Comparison of ENCODE assay signal across 10 cellular contexts in the genomic region with DNA sequence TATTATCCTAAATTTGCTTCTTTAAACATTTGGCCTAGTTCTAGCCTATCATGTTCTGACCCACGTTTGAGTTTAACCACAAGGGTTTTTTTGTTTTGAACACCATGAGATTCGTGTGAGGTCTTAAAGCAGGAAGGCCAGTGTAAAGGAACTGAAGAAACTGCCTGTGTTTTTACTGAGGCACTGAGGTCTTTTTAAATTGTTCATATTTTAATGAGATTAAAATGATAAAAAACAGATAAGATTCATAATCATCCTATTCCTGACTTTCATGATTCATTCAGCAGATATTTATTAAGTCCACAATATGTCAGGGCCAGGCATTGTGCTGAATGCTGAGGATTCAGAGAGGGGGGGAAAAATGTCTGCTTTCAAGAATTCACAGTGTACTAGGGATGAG. TPM values are rescaled to one million over a fixed set of nuclear protein-coding genes. Genes with fewer than 3 reads are reported as not detected.
A peak's percentile ranks its signal among the peaks of the same experiment; 100 is the strongest.
DNase-seq lines count a peak whose midpoint lies in the region; ATAC-seq, FAIRE-seq and TF ChIP-seq lines count a peak whose summit lies in the region.
"Had no signal": no experiment of that assay in that cellular context is flagged by ENCODE, and none has a peak within 500 bp of the region (broad histone marks: within the 10 kb centered on the region; RNA-seq: fewer than 3 reads in every experiment).

No MANE protein-coding gene starts in this region.

- peak overlapping the region in 1 of 2 donors; percentile 55 for H3K4me3 Mint-ChIP-seq in CD14-positive monocyte
- H3K4me3 Mint-ChIP-seq in T-helper 17 cell = peak overlapping the region; percentile 76
- H3K4me3 Mint-ChIP-seq: dendritic cell treated with granulocyte-macrophage colony-stimulating factor and Interleukin-4, amounts not matched to agents 40 ng/mL and 50 ng/mL, for 4 days had no signal

- H3K36me3 Mint-ChIP-seq in CD14-positive monocyte (no peaks in the 10 kb centered on the region), T-helper 17 cell (ENCODE audit: low read depth) (peaks cover 6% of the 10 kb centered on the region)

- H3K27me3 Mint-ChIP-seq in CD14-positive monocyte (ENCODE audit: low read depth in 3 of 3) (peaks cover 0 to 23% (median 0%) of the 10 kb centered on the region in 3 donors), T-helper 17 cell (no peaks in the 10 kb centered on the region)
- H3K27me3 Mint-ChIP-seq: dendritic cell treated with granulocyte-macrophage colony-stimulating factor and Interleukin-4, amounts not matched to agents 40 ng/mL and 50 ng/mL, for 4 days had no signal

- H3K27ac Mint-ChIP-seq in CD14-positive monocyte (peak overlapping the region; percentile 19 to 79 (median 49)), T-helper 17 cell (peak overlapping the region; percentile 97)
- H3K27ac Mint-ChIP-seq: dendritic cell treated with granulocyte-macrophage colony-stimulating factor and Interleukin-4, amounts not matched to agents 40 ng/mL and 50 ng/mL, for 4 days had no signal

- H3K4me1 Mint-ChIP-seq in CD14-positive monocyte = peaks cover 41% of the 10 kb centered on the region
- peaks cover 18% of the 10 kb centered on the region for H3K4me1 Mint-ChIP-seq in T-helper 17 cell

- DNase-seq in CD14-positive monocyte (ENCODE audit: low spot score) (no peak), T-helper 17 cell (no peak), iris pigment epithelial cell (ENCODE audit: low read depth) (peak; percentile 60), SW480 (ENCODE audit: low spot score) (no peak), frontal cortex (ENCODE audit: low spot score in 2 of 2) (no peak)
- DNase-seq: NCI-H1417 had no signal

- no peaks in the 10 kb centered on the region for H3K9me3 ChIP-seq in T-helper 17 cell (ENCODE audit: control insufficient read depth, low read length, poor library complexity, severe bottlenecking)

- intact Hi-C loops in CD14-positive monocyte (cut with micrococcal nuclease) = loop anchor here in 1 of 2 donors (10.0 kb wide), 2 partner anchors 51 to 111 kb away; no protein-coding TSS in a partner anchor

- TF ChIP-seq CTCF in CD14-positive monocyte (IDR thresholded peaks at IDR 0.05) = no peak

- FAIRE-seq in frontal cortex (lab: Jason Lieb, UNC) = no peak

- ATAC-seq in GM21515 (IDR thresholded peaks at IDR 0.05; ENCODE audit: unreplicated experiment) (peak; percentile 22), T-helper 17 cell (peak; percentile 49), GM18873 (IDR thresholded peaks at IDR 0.05; ENCODE audit: low FRiP score, unreplicated experiment) (no peak), HG03520 (IDR thresholded peaks at IDR 0.05; ENCODE audit: unreplicated experiment) (no peak)

- H3K9me3 Mint-ChIP-seq in CD14-positive monocyte = peaks cover 0 to 27% (median 15%) of the 10 kb centered on the region in 7 donors
- H3K9me3 Mint-ChIP-seq: dendritic cell treated with granulocyte-macrophage colony-stimulating factor and Interleukin-4, amounts not matched to agents 40 ng/mL and 50 ng/mL, for 4 days had no signal

RNA-seq across cellular contexts. Expression of a gene that starts 3.2 kb away (rescaled TPM):
- polyA plus RNA-seq in CD14-positive monocyte = 10 to 100 TPM; 14.6 to 21.6 TPM
- 100 to 1,000 TPM; 108 to 112 TPM for total RNA-seq in T-helper 17 cell
- total RNA-seq in frontal cortex = 24.9 TPM

Comparison
In these comparisons a context has a peak if more than half of its experiments do, and no peak if none do; other contexts are left out.
1. ATAC-seq: peak in GM21515 (single experiment) and T-helper 17 cell (single experiment); none in GM18873 (single experiment) and HG03520 (single experiment).